ENCODE assay signal across 18 cellular contexts in genomic region chr6:255418-256090, GRCh38. TPM values are rescaled to one million over a fixed set of nuclear protein-coding genes. Genes with fewer than 3 reads are reported as not detected.
DNase-seq lines count a peak whose midpoint lies in the region; ATAC-seq and TF ChIP-seq lines count a peak whose summit lies in the region.
"Had no signal": no experiment of that assay in that cellular context is flagged by ENCODE, and none has a peak within 500 bp of the region (broad histone marks: within the 10 kb centered on the region; RNA-seq: fewer than 3 reads in every experiment).

No MANE protein-coding gene starts in this region.

- peaks cover 2% of the 10 kb centered on the region for H3K27me3 Mint-ChIP-seq in activated CD4-positive, alpha-beta memory T cell treated with anti-CD3 and anti-CD28 coated beads, Interleukin-2, amount 10 ng/mL, durations not matched to agents 7 days and 5 days
- peaks cover 2% of the 10 kb centered on the region for H3K27me3 Mint-ChIP-seq in activated CD4-positive, alpha-beta memory T cell treated with anti-CD3 and anti-CD28 coated beads for 36 hours
- H3K27me3 Mint-ChIP-seq in activated CD8-positive, alpha-beta T cell treated with anti-CD3 and anti-CD28 coated beads, Interleukin-2, amount 10 ng/mL, durations not matched to agents 7 days and 5 days (ENCODE audit: low read depth), result no peaks in the 10 kb centered on the region
- H3K27me3 Mint-ChIP-seq in naive thymus-derived CD4-positive, alpha-beta T cell, result no peaks in the 10 kb centered on the region
- H3K27me3 Mint-ChIP-seq in WTC11 (ENCODE audit: low read depth), result peaks cover 7% of the 10 kb centered on the region
- H3K27me3 Mint-ChIP-seq: IgD-negative memory B cell had no signal

- DNase-seq in activated CD4-positive, alpha-beta memory T cell treated with anti-CD3 and anti-CD28 coated beads, Interleukin-2, amount 10 ng/mL, durations not matched to agents 7 days and 5 days, result no peak
- no peak for DNase-seq in activated CD4-positive, alpha-beta memory T cell treated with anti-CD3 and anti-CD28 coated beads for 36 hours
- DNase-seq in CD1c-positive myeloid dendritic cell (ENCODE audit: extremely low spot score) (peak; percentile 92), WTC11 (ENCODE audit: low spot score) (no peak)
- no peak for DNase-seq in activated CD8-positive, alpha-beta T cell treated with anti-CD3 and anti-CD28 coated beads, Interleukin-2, amount 10 ng/mL, durations not matched to agents 7 days and 5 days
- peak in 1 of 9 donors; percentile 18 for DNase-seq in naive thymus-derived CD4-positive, alpha-beta T cell
- DNase-seq in stimulated activated naive CD4-positive, alpha-beta T cell treated with Interleukin-2 at 50 U/mL for 16 hours (lab: John Stamatoyannopoulos, UW), result no peak
- DNase-seq: Calu3, DMS53, HCEC 1CT, NCI-H1417, NCI-H187 treated with DMSO at 0.1 percent for 48 hours, NCI-H446, NCI-H69, RPMI8226 had no signal

- ATAC-seq in activated CD8-positive, alpha-beta T cell treated with anti-CD3 and anti-CD28 coated beads, Interleukin-2, amount 10 ng/mL, durations not matched to agents 7 days and 5 days, result no peak
- peak; percentile 63 for ATAC-seq in naive thymus-derived CD4-positive, alpha-beta T cell
- ATAC-seq in GM18907 (IDR thresholded peaks at IDR 0.05; ENCODE audit: unreplicated experiment) (no peak), WTC11 (no peak)

- H3K4me1 ChIP-seq in naive thymus-derived CD4-positive, alpha-beta T cell (ENCODE audit: control insufficient read depth in 2 of 2, insufficient read depth in 2 of 2, low read length in 2 of 2), result peaks cover 11 to 16% of the 10 kb centered on the region in 2 donors

- POLR2A ChIA-PET in activated CD4-positive, alpha-beta memory T cell treated with anti-CD3 and anti-CD28 coated beads, Interleukin-2, amount 10 ng/mL, durations not matched to agents 7 days and 5 days (lab: Charles Lee), result interaction anchor here (0.8 to 2.7 kb wide), 7 partner anchors 20 to 134 kb away, joined by 3 to 9 read pairs (median 5); partner anchors contain the start of gene DUSP22
- POLR2A ChIA-PET in activated CD4-positive, alpha-beta memory T cell treated with anti-CD3 and anti-CD28 coated beads for 36 hours (lab: Charles Lee), result interaction anchor here (0.6 kb wide), 1 partner anchor 25 kb away, joined by 3 read pairs; no protein-coding TSS in a partner anchor
- POLR2A ChIA-PET in activated CD8-positive, alpha-beta T cell treated with anti-CD3 and anti-CD28 coated beads, Interleukin-2, amount 10 ng/mL, durations not matched to agents 7 days and 5 days (lab: Charles Lee), result interaction anchor here (1.1 kb wide), 1 partner anchor 134 kb away, joined by 3 read pairs; no protein-coding TSS in a partner anchor
- POLR2A ChIA-PET in naive thymus-derived CD4-positive, alpha-beta T cell (lab: Charles Lee), result interaction anchor here (1.0 kb wide), 1 partner anchor 23 kb away, joined by 3 read pairs; no protein-coding TSS in a partner anchor
- POLR2A ChIA-PET in WTC11 (lab: Charles Lee), result interaction anchor here (0.7 kb wide), 1 partner anchor 13 kb away, joined by 3 read pairs; no protein-coding TSS in a partner anchor

- CTCF ChIA-PET in activated CD4-positive, alpha-beta memory T cell treated with anti-CD3 and anti-CD28 coated beads, Interleukin-2, amount 10 ng/mL, durations not matched to agents 7 days and 5 days (lab: Charles Lee), result interaction anchor here (0.6 to 1.0 kb wide), 2 partner anchors 34 to 64 kb away, joined by 3 to 5 read pairs; no protein-coding TSS in a partner anchor
- CTCF ChIA-PET in activated CD4-positive, alpha-beta memory T cell treated with anti-CD3 and anti-CD28 coated beads for 36 hours (lab: Charles Lee), result no interaction called here
- CTCF ChIA-PET in activated CD8-positive, alpha-beta T cell treated with anti-CD3 and anti-CD28 coated beads, Interleukin-2, amount 10 ng/mL, durations not matched to agents 7 days and 5 days (lab: Charles Lee), result interaction anchor here (1.1 kb wide), 1 partner anchor 65 kb away, joined by 4 read pairs; no protein-coding TSS in a partner anchor
- CTCF ChIA-PET in naive thymus-derived CD4-positive, alpha-beta T cell (lab: Charles Lee), result no interaction called here
- CTCF ChIA-PET in WTC11 (lab: Charles Lee), result interaction anchor here (0.9 to 1.0 kb wide), 2 partner anchors 39 to 67 kb away, joined by 3 read pairs; no protein-coding TSS in a partner anchor

- no peaks in the 10 kb centered on the region for H3K27me3 ChIP-seq in naive thymus-derived CD4-positive, alpha-beta T cell (ENCODE audit: control insufficient read depth in 2 of 2, insufficient read depth in 2 of 2, low read length in 2 of 2)

- intact Hi-C loops in activated CD4-positive, alpha-beta memory T cell treated with anti-CD3 and anti-CD28 coated beads for 36 hours (cut with micrococcal nuclease), result no loop called here
- intact Hi-C loops in naive thymus-derived CD4-positive, alpha-beta T cell (cut with micrococcal nuclease), result loop anchor here in 1 of 2 donors (2.0 kb wide), 1 partner anchor 15 kb away; no protein-coding TSS in a partner anchor

- no peak overlapping the region for H3K27ac ChIP-seq in naive thymus-derived CD4-positive, alpha-beta T cell (ENCODE audit: low read depth, low read length)
- H3K27ac ChIP-seq: C4-2B had no signal

- peak overlapping the region; percentile 42 for H3K27ac Mint-ChIP-seq in activated CD4-positive, alpha-beta memory T cell treated with anti-CD3 and anti-CD28 coated beads, Interleukin-2, amount 10 ng/mL, durations not matched to agents 7 days and 5 days
- H3K27ac Mint-ChIP-seq in activated CD4-positive, alpha-beta memory T cell treated with anti-CD3 and anti-CD28 coated beads for 36 hours, result no peak overlapping the region
- peak overlapping the region; percentile 32 for H3K27ac Mint-ChIP-seq in activated CD8-positive, alpha-beta T cell treated with anti-CD3 and anti-CD28 coated beads, Interleukin-2, amount 10 ng/mL, durations not matched to agents 7 days and 5 days
- no peak overlapping the region for H3K27ac Mint-ChIP-seq in naive thymus-derived CD4-positive, alpha-beta T cell
- no peak overlapping the region for H3K27ac Mint-ChIP-seq in WTC11

- H3K36me3 ChIP-seq in naive thymus-derived CD4-positive, alpha-beta T cell (ENCODE audit: control insufficient read depth in 2 of 3, insufficient read depth in 3 of 3, low read length in 3 of 3), result no peaks in the 10 kb centered on the region

- peaks cover 62% of the 10 kb centered on the region for H3K4me1 Mint-ChIP-seq in activated CD4-positive, alpha-beta memory T cell treated with anti-CD3 and anti-CD28 coated beads, Interleukin-2, amount 10 ng/mL, durations not matched to agents 7 days and 5 days
- H3K4me1 Mint-ChIP-seq in activated CD4-positive, alpha-beta memory T cell treated with anti-CD3 and anti-CD28 coated beads for 36 hours (ENCODE audit: low read depth), result peaks cover 45% of the 10 kb centered on the region
- H3K4me1 Mint-ChIP-seq in activated CD8-positive, alpha-beta T cell treated with anti-CD3 and anti-CD28 coated beads, Interleukin-2, amount 10 ng/mL, durations not matched to agents 7 days and 5 days (ENCODE audit: low read depth), result peaks cover 84% of the 10 kb centered on the region
- H3K4me1 Mint-ChIP-seq in naive thymus-derived CD4-positive, alpha-beta T cell, result peaks cover 17 to 67% (median 57%) of the 10 kb centered on the region in 7 donors
- H3K4me1 Mint-ChIP-seq in WTC11, result no peaks in the 10 kb centered on the region

- peaks cover 5% of the 10 kb centered on the region for H3K36me3 Mint-ChIP-seq in activated CD4-positive, alpha-beta memory T cell treated with anti-CD3 and anti-CD28 coated beads, Interleukin-2, amount 10 ng/mL, durations not matched to agents 7 days and 5 days (ENCODE audit: low read depth)
- peaks cover 1% of the 10 kb centered on the region for H3K36me3 Mint-ChIP-seq in activated CD4-positive, alpha-beta memory T cell treated with anti-CD3 and anti-CD28 coated beads for 36 hours
- peaks cover 5% of the 10 kb centered on the region for H3K36me3 Mint-ChIP-seq in activated CD8-positive, alpha-beta T cell treated with anti-CD3 and anti-CD28 coated beads, Interleukin-2, amount 10 ng/mL, durations not matched to agents 7 days and 5 days (ENCODE audit: low read depth)
- no peaks in the 10 kb centered on the region for H3K36me3 Mint-ChIP-seq in naive thymus-derived CD4-positive, alpha-beta T cell
- H3K36me3 Mint-ChIP-seq in WTC11, result peaks cover 19% of the 10 kb centered on the region
- H3K36me3 Mint-ChIP-seq: IgD-negative memory B cell had no signal

- H3K9me3 Mint-ChIP-seq in activated CD4-positive, alpha-beta memory T cell treated with anti-CD3 and anti-CD28 coated beads, Interleukin-2, amount 10 ng/mL, durations not matched to agents 7 days and 5 days, result peaks cover 4% of the 10 kb centered on the region
- H3K9me3 Mint-ChIP-seq in activated CD4-positive, alpha-beta memory T cell treated with anti-CD3 and anti-CD28 coated beads for 36 hours, result peaks cover 10% of the 10 kb centered on the region
- peaks cover 10% of the 10 kb centered on the region for H3K9me3 Mint-ChIP-seq in activated CD8-positive, alpha-beta T cell treated with anti-CD3 and anti-CD28 coated beads, Interleukin-2, amount 10 ng/mL, durations not matched to agents 7 days and 5 days (ENCODE audit: insufficient read depth)
- H3K9me3 Mint-ChIP-seq in naive thymus-derived CD4-positive, alpha-beta T cell, result peaks cover 0 to 9% (median 0%) of the 10 kb centered on the region in 11 donors
- peaks cover 36% of the 10 kb centered on the region for H3K9me3 Mint-ChIP-seq in WTC11
- H3K9me3 Mint-ChIP-seq: IgD-negative memory B cell had no signal

- no peak for TF ChIP-seq CTCF in WTC11 (IDR thresholded peaks at IDR 0.05)

- H3K4me3 Mint-ChIP-seq in activated CD4-positive, alpha-beta memory T cell treated with anti-CD3 and anti-CD28 coated beads, Interleukin-2, amount 10 ng/mL, durations not matched to agents 7 days and 5 days, result no peak overlapping the region
- no peak overlapping the region for H3K4me3 Mint-ChIP-seq in activated CD4-positive, alpha-beta memory T cell treated with anti-CD3 and anti-CD28 coated beads for 36 hours
- no peak overlapping the region for H3K4me3 Mint-ChIP-seq in activated CD8-positive, alpha-beta T cell treated with anti-CD3 and anti-CD28 coated beads, Interleukin-2, amount 10 ng/mL, durations not matched to agents 7 days and 5 days
- no peak overlapping the region for H3K4me3 Mint-ChIP-seq in naive thymus-derived CD4-positive, alpha-beta T cell
- H3K4me3 Mint-ChIP-seq in WTC11, result no peak overlapping the region
- H3K4me3 Mint-ChIP-seq: IgD-negative memory B cell had no signal

- H3K4me3 ChIP-seq in naive thymus-derived CD4-positive, alpha-beta T cell (ENCODE audit: low read length), result no peak overlapping the region

- H3K9me3 ChIP-seq in naive thymus-derived CD4-positive, alpha-beta T cell (ENCODE audit: control insufficient read depth in 2 of 3, low read length in 3 of 3), result no peaks in the 10 kb centered on the region

RNA-seq across cellular contexts. Expression of gene DUSP22, which starts 36.7 kb away (rescaled TPM):
- 10 to 100 TPM; 36.3 to 41.5 TPM for total RNA-seq in activated CD4-positive, alpha-beta memory T cell treated with anti-CD3 and anti-CD28 coated beads, Interleukin-2, amount 10 ng/mL, durations not matched to agents 7 days and 5 days
- 10 to 100 TPM; 28.0 to 28.7 TPM for total RNA-seq in activated CD4-positive, alpha-beta memory T cell treated with anti-CD3 and anti-CD28 coated beads for 36 hours
- total RNA-seq in activated CD8-positive, alpha-beta T cell treated with anti-CD3 and anti-CD28 coated beads, Interleukin-2, amount 10 ng/mL, durations not matched to agents 7 days and 5 days, result 10 to 100 TPM; 32.6 to 33.2 TPM
- total RNA-seq in naive thymus-derived CD4-positive, alpha-beta T cell, result 10 to 100 TPM; 24.8 to 57.2 (median 51.0) TPM
- 10 to 100 TPM; 30.6 to 36.6 TPM for polyA plus RNA-seq in naive thymus-derived CD4-positive, alpha-beta T cell
- total RNA-seq in WTC11 (2021), result 37.2 to 41.4 TPM (median 38.5 TPM) in 3 replicates

Comparison
In these comparisons a context has a peak if more than half of its experiments do, and no peak if none do; other contexts are left out.
1. H3K27ac Mint-ChIP-seq: peak in activated CD4-positive, alpha-beta memory T cell treated with anti-CD3 and anti-CD28 coated beads, Interleukin-2, amount 10 ng/mL, durations not matched to agents 7 days and 5 days (single experiment) and activated CD8-positive, alpha-beta T cell treated with anti-CD3 and anti-CD28 coated beads, Interleukin-2, amount 10 ng/mL, durations not matched to agents 7 days and 5 days (single experiment); none in activated CD4-positive, alpha-beta memory T cell treated with anti-CD3 and anti-CD28 coated beads for 36 hours (single experiment), naive thymus-derived CD4-positive, alpha-beta T cell (0 of 9) and WTC11 (single experiment).
2. CTCF ChIA-PET loops: an anchor here in activated CD4-positive, alpha-beta memory T cell treated with anti-CD3 and anti-CD28 coated beads, Interleukin-2, amount 10 ng/mL, durations not matched to agents 7 days and 5 days (0.6 to 1.0 kb wide), activated CD8-positive, alpha-beta T cell treated with anti-CD3 and anti-CD28 coated beads, Interleukin-2, amount 10 ng/mL, durations not matched to agents 7 days and 5 days (1.1 kb wide) and WTC11 (0.9 to 1.0 kb wide); none called in activated CD4-positive, alpha-beta memory T cell treated with anti-CD3 and anti-CD28 coated beads for 36 hours and naive thymus-derived CD4-positive, alpha-beta T cell.